In genomic region chr5:153672347-153673090, GRCh38 we compare ENCODE assay signal across 28 cellular contexts.
DNase-seq lines count a peak whose midpoint lies in the region; ATAC-seq, FAIRE-seq and TF ChIP-seq lines count a peak whose summit lies in the region.
"Had no signal": no experiment of that assay in that cellular context is flagged by ENCODE, and none has a peak within 500 bp of the region (broad histone marks: within the 10 kb centered on the region; RNA-seq: fewer than 3 reads in every experiment).

No MANE protein-coding gene starts in this region.

- TF ChIP-seq EP300 in HepG2 (IDR thresholded peaks at IDR 0.05; ENCODE audit: low read depth in 2 of 2, low read length in 2 of 2) (no peak), HepG2 (CRISPR knock-in tag; IDR thresholded peaks at IDR 0.05; ENCODE audit: borderline replicate concordance) (no peak)

- no peak overlapping the region for H3K4me2 ChIP-seq in HepG2 (ENCODE audit: low read depth, low read length)
- H3K4me2 ChIP-seq: BLaER1 had no signal

- no peak overlapping the region for H2AFZ ChIP-seq in HepG2 (ENCODE audit: low read length)

- no peak overlapping the region for H3K4me3 ChIP-seq in right lobe of liver
- no peak overlapping the region for H3K4me3 ChIP-seq in HepG2 (replicated peaks in 1 of 3; ENCODE audit: insufficient read depth in 1 of 3, low read depth in 2 of 3, low read length in 3 of 3)
- no peak overlapping the region for H3K4me3 ChIP-seq in cardiac fibroblast (replicated peaks in 1 of 2; ENCODE audit: low read depth in 2 of 2, low read length in 2 of 2)
- H3K4me3 ChIP-seq: BLaER1, SK-N-MC, skin epidermis, upper lobe of right lung had no signal

- no peaks in the 10 kb centered on the region for H4K20me1 ChIP-seq in HepG2 (ENCODE audit: insufficient read depth, low read length)
- H4K20me1 ChIP-seq: BLaER1 had no signal

- in situ Hi-C loops in HepG2 (cut with HindIII; ENCODE audit: extremely low pct_ligation_motif_present, low pct_unique_long_range_greater_than_20kb), result no loop called here

- DNase-seq in right lobe of liver, result no peak
- DNase-seq in HepG2 (ENCODE audit: low spot score), result no peak
- peak; percentile 30 to 50 for DNase-seq in cardiac fibroblast (ENCODE audit: low read depth in 2 of 2)
- DNase-seq in left cardiac atrium, result no peak
- DNase-seq in GM03348 (ENCODE audit: low spot score), result no peak
- DNase-seq in putamen (ENCODE audit: low spot score), result no peak
- no peak for DNase-seq in frontal cortex (ENCODE audit: low spot score in 2 of 2)
- DNase-seq: activated CD4-positive, alpha-beta T cell treated with anti-CD3 and anti-CD28 coated beads for 4 hours; activated naive CD4-positive, alpha-beta T cell; activated T-cell treated with anti-CD3 and anti-CD28 coated beads, Interleukin-2, amount 50 U/mL, for 48 hours; anterior cingulate cortex; DND-41; glutamatergic neuron; kidney glomerular epithelial cell; mesenchymal stem cell; NCI-H1105 treated with DMSO at 0.1 percent for 48 hours; NCI-H2081; NCI-H226; NCI-H748 treated with DMSO at 0.1 percent for 48 hours; RPMI8226; substantia nigra; T-helper 2 cell; upper lobe of right lung had no signal

- ATAC-seq in right lobe of liver, result peak; percentile 32 to 70 (median 43)
- ATAC-seq in HepG2, result no peak
- peak; percentile 30 to 71 for ATAC-seq in left cardiac atrium
- ATAC-seq in GM21619 (IDR thresholded peaks at IDR 0.05; ENCODE audit: unreplicated experiment), result no peak
- ATAC-seq: upper lobe of right lung had no signal

- H3K36me3 ChIP-seq in right lobe of liver (no peaks in the 10 kb centered on the region), HepG2 (replicated peaks in 1 of 2; ENCODE audit: control insufficient read depth in 1 of 2, insufficient read depth in 2 of 2, low read length in 2 of 2) (no peaks in the 10 kb centered on the region)
- H3K36me3 ChIP-seq: BLaER1, neutrophil, upper lobe of right lung had no signal

- intact Hi-C loops in right lobe of liver (cut with DNase I) (no loop called here), HepG2 (cut with micrococcal nuclease; ENCODE audit: unreplicated experiment) (no loop called here), left cardiac atrium (cut with DNase I) (no loop called here)

- TF ChIP-seq POLR2A in right lobe of liver (IDR thresholded peaks at IDR 0.05) (no peak), HepG2 (IDR thresholded peaks at IDR 0.05; ENCODE audit: insufficient read depth in 1 of 2, low read depth in 2 of 2, low read length in 2 of 2) (no peak)

- H3K27ac ChIP-seq in right lobe of liver (no peak overlapping the region), HepG2 (ENCODE audit: extremely low read length, insufficient read depth, low read length) (no peak overlapping the region)
- H3K27ac ChIP-seq: BLaER1, neutrophil, SK-N-MC had no signal

- FAIRE-seq in HepG2 (lab: Jason Lieb, UNC) (no peak), frontal cortex (lab: Jason Lieb, UNC) (no peak)

- H3K9ac ChIP-seq in HepG2 (ENCODE audit: insufficient read depth, low read depth, low read length), result no peak overlapping the region
- H3K9ac ChIP-seq: BLaER1 had no signal

- TF ChIP-seq RAD21 in HepG2 (CRISPR knock-in tag; IDR thresholded peaks at IDR 0.05), result no peak

- POLR2A ChIA-PET in HepG2 (lab: Yijun Ruan, JAX), result no interaction called here

- H3K4me1 ChIP-seq in right lobe of liver (no peaks in the 10 kb centered on the region), HepG2 (ENCODE audit: insufficient read depth, low read length) (no peaks in the 10 kb centered on the region)
- H3K4me1 ChIP-seq: BLaER1, upper lobe of right lung had no signal

- no peak for TF ChIP-seq CTCF in right lobe of liver (IDR thresholded peaks at IDR 0.05)
- no peak for TF ChIP-seq CTCF in HepG2 (CRISPR knock-in tag; IDR thresholded peaks at IDR 0.05)
- TF ChIP-seq CTCF in cardiac fibroblast (IDR thresholded peaks at IDR 0.05; ENCODE audit: low read depth, low read length), result no peak

- no peaks in the 10 kb centered on the region for H3K79me2 ChIP-seq in HepG2 (ENCODE audit: insufficient read depth, low read length)

- BruUV-seq in HepG2 (replicated peaks; lab: Mats Ljungman, UMichigan), result no TSS peak

- H3K9me3 ChIP-seq in right lobe of liver, result no peaks in the 10 kb centered on the region
- no peaks in the 10 kb centered on the region for H3K9me3 ChIP-seq in HepG2 (ENCODE audit: low read length)
- H3K9me3 ChIP-seq: BLaER1, neutrophil, upper lobe of right lung had no signal

- H3K27me3 ChIP-seq in right lobe of liver, result no peaks in the 10 kb centered on the region
- no peaks in the 10 kb centered on the region for H3K27me3 ChIP-seq in HepG2 (ENCODE audit: control insufficient read depth in 1 of 2, insufficient read depth in 2 of 2, low read length in 2 of 2)
- H3K27me3 ChIP-seq: BLaER1, neutrophil, upper lobe of right lung had no signal

- 52% methylated on average over 4 of the region's 6 CpGs for WGBS in right lobe of liver (ENCODE audit: insufficient coverage, low coverage, low lambda C conversion rate, missing lambda C conversion rate)
- 29% methylated on average over 6 of the region's 6 CpGs for WGBS in HepG2 (ENCODE audit: low lambda C conversion rate)

- CTCF ChIA-PET in HepG2 (lab: Yijun Ruan, JAX; ENCODE audit: low intra/inter-chr PET ratio, low total read pairs), result no interaction called here

TF ChIP-seq in HepG2, 621 proteins besides CTCF, POLR2A, EP300 and RAD21:
- TF ChIP-seq, protein P1, sequence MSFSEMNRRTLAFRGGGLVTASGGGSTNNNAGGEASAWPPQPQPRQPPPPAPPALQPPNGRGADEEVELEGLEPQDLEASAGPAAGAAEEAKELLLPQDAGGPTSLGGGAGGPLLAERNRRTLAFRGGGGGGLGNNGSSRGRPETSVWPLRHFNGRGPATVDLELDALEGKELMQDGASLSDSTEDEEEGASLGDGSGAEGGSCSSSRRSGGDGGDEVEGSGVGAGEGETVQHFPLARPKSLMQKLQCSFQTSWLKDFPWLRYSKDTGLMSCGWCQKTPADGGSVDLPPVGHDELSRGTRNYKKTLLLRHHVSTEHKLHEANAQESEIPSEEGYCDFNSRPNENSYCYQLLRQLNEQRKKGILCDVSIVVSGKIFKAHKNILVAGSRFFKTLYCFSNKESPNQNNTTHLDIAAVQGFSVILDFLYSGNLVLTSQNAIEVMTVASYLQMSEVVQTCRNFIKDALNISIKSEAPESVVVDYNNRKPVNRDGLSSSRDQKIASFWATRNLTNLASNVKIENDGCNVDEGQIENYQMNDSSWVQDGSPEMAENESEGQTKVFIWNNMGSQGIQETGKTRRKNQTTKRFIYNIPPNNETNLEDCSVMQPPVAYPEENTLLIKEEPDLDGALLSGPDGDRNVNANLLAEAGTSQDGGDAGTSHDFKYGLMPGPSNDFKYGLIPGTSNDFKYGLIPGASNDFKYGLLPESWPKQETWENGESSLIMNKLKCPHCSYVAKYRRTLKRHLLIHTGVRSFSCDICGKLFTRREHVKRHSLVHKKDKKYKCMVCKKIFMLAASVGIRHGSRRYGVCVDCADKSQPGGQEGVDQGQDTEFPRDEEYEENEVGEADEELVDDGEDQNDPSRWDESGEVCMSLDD (CRISPR knock-in tag; IDR thresholded peaks at IDR 0.05; ENCODE audit: borderline replicate concordance), result no peak
- TF ChIP-seq ATF1 (CRISPR knock-in tag; IDR thresholded peaks at IDR 0.05), result no peak

Comparison
In these comparisons a context has a peak if more than half of its experiments do, and no peak if none do; other contexts are left out.
1. ATAC-seq: peak in right lobe of liver (4 of 4) and left cardiac atrium (2 of 2); none in HepG2 (single experiment) and GM21619 (single experiment).
2. DNase-seq: peak in cardiac fibroblast (2 of 2); none in right lobe of liver (0 of 3), HepG2 (single experiment), left cardiac atrium (single experiment), GM03348 (single experiment), putamen (single experiment) and frontal cortex (0 of 2).